8 cellular contexts compared by ENCODE assay signal in the genomic region with DNA sequence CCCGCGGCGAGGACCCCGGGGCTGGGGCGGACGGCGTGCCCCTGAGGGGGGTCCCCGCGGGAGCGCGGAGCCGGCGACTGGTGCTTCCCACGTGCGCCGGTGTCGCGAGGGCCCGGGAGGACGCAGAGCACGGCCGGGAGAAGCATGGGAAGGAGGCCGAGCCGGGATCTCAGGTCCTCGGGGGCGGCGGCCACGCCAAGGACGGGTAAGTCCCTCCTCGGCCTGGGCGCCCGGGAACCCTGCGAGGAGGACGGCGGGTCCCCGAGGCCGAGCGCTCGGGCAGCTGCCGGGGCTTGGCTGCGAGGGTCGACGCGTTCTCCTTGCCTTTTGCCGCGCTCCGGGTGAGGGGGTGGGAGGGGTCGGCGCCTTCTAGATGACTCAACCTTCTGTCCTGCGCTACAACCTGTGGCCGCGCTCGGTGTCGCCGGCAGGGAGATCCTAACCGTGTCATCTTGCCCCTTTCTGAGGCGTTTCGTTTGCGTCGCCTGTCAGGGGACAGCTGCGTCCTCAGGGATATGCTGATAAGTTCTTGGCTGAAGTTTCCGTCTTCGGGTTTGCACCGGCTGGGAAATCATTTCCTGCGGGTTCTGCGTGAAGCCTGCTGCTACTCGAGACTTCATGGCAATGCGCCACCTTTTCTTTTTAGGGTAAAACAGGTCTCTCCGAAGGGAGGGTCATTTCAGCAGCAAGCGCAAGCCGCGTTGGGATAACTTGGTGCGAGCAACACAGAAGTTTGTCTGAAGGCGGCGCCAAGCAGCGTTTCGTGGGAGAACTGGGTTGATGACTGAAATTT. TPM values are rescaled to one million over a fixed set of nuclear protein-coding genes. Genes with fewer than 3 reads are reported as not detected.
DNase-seq lines count a peak whose midpoint lies in the region; ATAC-seq and TF ChIP-seq lines count a peak whose summit lies in the region.

No MANE protein-coding gene starts in this region.

- H3K4me3 Mint-ChIP-seq in T-helper 17 cell, result peak overlapping the region; percentile 97

- intact Hi-C loops in sciatic nerve (cut with DNase I), result loop anchor here (10.0 kb wide), 1 partner anchor 190 kb away; no protein-coding TSS in a partner anchor

- DNase-seq in DMS53 (lab: John Stamatoyannopoulos, UW) (peak; percentile 89), GM20000 (ENCODE audit: low spot score) (peak; percentile 66), HUDEP-2 (lab: John Stamatoyannopoulos, UW; ENCODE audit: unreplicated experiment in 76 of 76) (peak in 71 of 76 experiments; percentile 8 to 82 (median 51)), T-helper 17 cell (peak; percentile 35 to 65 (median 58)), hypothalamus (lab: John Stamatoyannopoulos, UW) (peak in 41 of 51 donors; percentile 5 to 71 (median 46)), sciatic nerve (ENCODE audit: low spot score) (peak; percentile 84), cerebellar nuclear complex (lab: John Stamatoyannopoulos, UW) (no peak)

- peaks cover 32% of the 10 kb centered on the region for H3K4me1 Mint-ChIP-seq in T-helper 17 cell

- peak; percentile 49 for TF ChIP-seq CTCF in GM20000 (IDR thresholded peaks at IDR 0.05; ENCODE audit: extremely low read depth, missing control alignments)

- H3K36me3 Mint-ChIP-seq in T-helper 17 cell (ENCODE audit: low read depth), result peaks cover 2% of the 10 kb centered on the region

- H3K27ac ChIP-seq in angular gyrus (ENCODE audit: low read depth, low read length), result peak overlapping the region; percentile 35

- H3K27ac Mint-ChIP-seq in T-helper 17 cell, result peak overlapping the region; percentile 96

- ATAC-seq in T-helper 17 cell (peak; percentile 71), sciatic nerve (peak; percentile 50)

- H3K9me3 ChIP-seq in T-helper 17 cell (ENCODE audit: control insufficient read depth, low read length, poor library complexity, severe bottlenecking), result no peaks in the 10 kb centered on the region

- no peaks in the 10 kb centered on the region for H3K27me3 Mint-ChIP-seq in T-helper 17 cell

RNA-seq across cellular contexts. Expression of gene TASOR2, which starts 0.5 kb away (rescaled TPM):
- total RNA-seq in T-helper 17 cell (10 to 100 TPM; 50.6 to 63.6 TPM), sciatic nerve (77.3 TPM)

RNA-seq across cellular contexts. Expression of gene ASB13, which starts 18.8 kb away (rescaled TPM):
- total RNA-seq in T-helper 17 cell (10 to 100 TPM in 1 of 2 donors, 1 to 10 TPM in 1; 6.0 to 11.6 TPM), sciatic nerve (18.9 TPM)

Comparison
In these comparisons a context has a peak if more than half of its experiments do, and no peak if none do; other contexts are left out.
1. DNase-seq: peak in DMS53 (single experiment), GM20000 (single experiment), HUDEP-2 (71 of 76), T-helper 17 cell (3 of 3), hypothalamus (41 of 51) and sciatic nerve (single experiment); none in cerebellar nuclear complex (0 of 2).